Comparison of ENCODE assay signal across 22 cellular contexts in genomic region chr6:157988700-157989063, GRCh38. TPM values are rescaled to one million over a fixed set of nuclear protein-coding genes. Genes with fewer than 3 reads are reported as not detected.
DNase-seq lines count a peak whose midpoint lies in the region; TF ChIP-seq lines count a peak whose summit lies in the region.
"Had no signal": no experiment of that assay in that cellular context is flagged by ENCODE, and none has a peak within 500 bp of the region (broad histone marks: within the 10 kb centered on the region; RNA-seq: fewer than 3 reads in every experiment).

No MANE protein-coding gene starts in this region.

- H3K4me3 ChIP-seq in esophagus muscularis mucosa (no peak overlapping the region), sigmoid colon (no peak overlapping the region), Peyer's patch (no peak overlapping the region)
- H3K4me3 ChIP-seq: tibial nerve had no signal

- no peak for TF ChIP-seq CTCF in HFFc6 (IDR thresholded peaks at IDR 0.05)
- TF ChIP-seq CTCF in esophagus muscularis mucosa (IDR thresholded peaks at IDR 0.05) = no peak
- no peak for TF ChIP-seq CTCF in sigmoid colon (IDR thresholded peaks at IDR 0.05)
- TF ChIP-seq CTCF in Peyer's patch (IDR thresholded peaks at IDR 0.05) = no peak

- H3K36me3 Mint-ChIP-seq in HFFc6 (ENCODE audit: low read depth) = 0 out of 2 replicates have a peak, but pooled peaks cover 4% of the 10 kb centered on the region

- H3K27ac ChIP-seq in esophagus muscularis mucosa (replicated peaks in 1 of 4) = peak overlapping the region; percentile 69 to 78 (median 75)
- peak overlapping the region; percentile 67 to 77 (median 74) for H3K27ac ChIP-seq in sigmoid colon
- H3K27ac ChIP-seq in Peyer's patch = peak overlapping the region in 1 of 4 donors; percentile 16
- H3K27ac ChIP-seq: epithelial cell of prostate, foreskin keratinocyte, tibial nerve had no signal

- H3K9me3 Mint-ChIP-seq in HFFc6 = no peaks in the 10 kb centered on the region
- H3K9me3 Mint-ChIP-seq: activated naive CD8-positive, alpha-beta T cell treated with anti-CD3 and anti-CD28 coated beads, Interleukin-2, amount 10 ng/mL, durations not matched to agents 7 days and 5 days; stimulated activated naive B cell treated with anti-CD40 and anti-IgM and Interleukin-4, amounts not matched to agents 10 μg/mL and 1 μg/mL and 100 μg/mL, for 72 hours had no signal

- TF ChIP-seq EP300 in esophagus muscularis mucosa (IDR thresholded peaks at IDR 0.05) (no peak), sigmoid colon (IDR thresholded peaks at IDR 0.05) (no peak)

- intact Hi-C loops in esophagus muscularis mucosa (cut with DNase I) = no loop called here
- intact Hi-C loops in sigmoid colon (cut with DNase I) = no loop called here

- peak overlapping the region; percentile 18; the same call in 1 of the 2 replicates for H3K27ac Mint-ChIP-seq in HFFc6

- no peaks in the 10 kb centered on the region for H3K27me3 Mint-ChIP-seq in HFFc6 (ENCODE audit: insufficient read depth)
- H3K27me3 Mint-ChIP-seq: activated naive CD8-positive, alpha-beta T cell treated with anti-CD3 and anti-CD28 coated beads, Interleukin-2, amount 10 ng/mL, durations not matched to agents 7 days and 5 days; stimulated activated naive B cell treated with anti-CD40 and anti-IgM and Interleukin-4, amounts not matched to agents 10 μg/mL and 1 μg/mL and 100 μg/mL, for 72 hours had no signal

- H3K36me3 ChIP-seq in esophagus muscularis mucosa (no peaks in the 10 kb centered on the region), sigmoid colon (no peaks in the 10 kb centered on the region), Peyer's patch (no peaks in the 10 kb centered on the region)
- H3K36me3 ChIP-seq: BE2C, tibial nerve had no signal

- peaks cover 59% of the 10 kb centered on the region for H3K4me1 Mint-ChIP-seq in HFFc6 (ENCODE audit: low read depth)

- TF ChIP-seq POLR2A in esophagus muscularis mucosa (IDR thresholded peaks at IDR 0.05; ENCODE audit: low read depth) (no peak), sigmoid colon (IDR thresholded peaks at IDR 0.05) (no peak), Peyer's patch (IDR thresholded peaks at IDR 0.05) (no peak)

- H3K27me3 ChIP-seq in esophagus muscularis mucosa (no peaks in the 10 kb centered on the region), sigmoid colon (no peaks in the 10 kb centered on the region), Peyer's patch (no peaks in the 10 kb centered on the region)
- H3K27me3 ChIP-seq: BE2C, foreskin keratinocyte, tibial nerve had no signal

- H3K4me3 Mint-ChIP-seq in HFFc6 = no peak overlapping the region
- H3K4me3 Mint-ChIP-seq: activated naive CD8-positive, alpha-beta T cell treated with anti-CD3 and anti-CD28 coated beads, Interleukin-2, amount 10 ng/mL, durations not matched to agents 7 days and 5 days had no signal

- peak; percentile 10 for DNase-seq in DMS53 treated with DMSO at 0.1 percent for 48 hours (lab: John Stamatoyannopoulos, UW; ENCODE audit: unreplicated experiment)
- DNase-seq in DMS53 (lab: John Stamatoyannopoulos, UW) = no peak
- no peak for DNase-seq in HFFc6
- no peak for DNase-seq in esophagus muscularis mucosa (ENCODE audit: extremely low spot score)
- peak; percentile 39 for DNase-seq in sigmoid colon
- no peak for DNase-seq in NCI-H1092 (lab: John Stamatoyannopoulos, UW)
- no peak for DNase-seq in Peyer's patch
- DNase-seq in DMS153 treated with DMSO at 0.1 percent for 48 hours (lab: John Stamatoyannopoulos, UW; ENCODE audit: unreplicated experiment) = no peak
- DNase-seq: 8988T; activated CD4-positive, CD25-positive, alpha-beta regulatory T cell treated with anti-CD3 and anti-CD28 coated beads, Interleukin-2, amount 50 U/mL, for 72 hours; activated naive CD8-positive, alpha-beta T cell treated with anti-CD3 and anti-CD28 coated beads, Interleukin-2, amount 10 ng/mL, durations not matched to agents 7 days and 5 days; BE2C; Calu3; dermis blood vessel endothelial cell; foreskin keratinocyte; GDM1; GOT3; NCI-H146; stimulated activated naive B cell treated with anti-CD40 and anti-IgM and Interleukin-4, amounts not matched to agents 10 μg/mL and 1 μg/mL and 100 μg/mL, for 72 hours; T-helper 9 cell had no signal

- 73% methylated on average over 7 of the region's 8 CpGs for WGBS in esophagus muscularis mucosa
- 80 to 88% methylated on average over 8 of the region's 8 CpGs for WGBS in sigmoid colon, 2 donors

- H3K9me3 ChIP-seq in esophagus muscularis mucosa = no peaks in the 10 kb centered on the region
- no peaks in the 10 kb centered on the region for H3K9me3 ChIP-seq in sigmoid colon
- no peaks in the 10 kb centered on the region for H3K9me3 ChIP-seq in Peyer's patch
- H3K9me3 ChIP-seq: BE2C, tibial nerve had no signal

- H3K4me1 ChIP-seq in esophagus muscularis mucosa (peaks cover 21 to 74% (median 69%) of the 10 kb centered on the region in 4 donors), sigmoid colon (peaks cover 0 to 45% (median 42%) of the 10 kb centered on the region in 4 donors), Peyer's patch (peaks cover 5 to 40% (median 10%) of the 10 kb centered on the region in 4 donors)
- H3K4me1 ChIP-seq: foreskin keratinocyte had no signal

RNA-seq across cellular contexts. Expression of gene SYNJ2, which starts 7.0 kb away (rescaled TPM):
- total RNA-seq in HFFc6 (2021; fragmentation: NEBNext Ultra II Directional; extraction: Animal tissue kit (Norgen Biotek cat#: 25700)) = 10 to 100 TPM; 31.8 to 46.4 (median 41.3) TPM
- 10 to 100 TPM; 17.0 to 25.3 (median 25.1) TPM for total RNA-seq in esophagus muscularis mucosa
- 10 to 100 TPM in 3 of 4 donors, 1 to 10 TPM in 1; 8.7 to 22.9 (median 12.3) TPM for total RNA-seq in sigmoid colon
- polyA plus RNA-seq in sigmoid colon = 10 to 100 TPM in 2 of 3 donors, 1 to 10 TPM in 1; 9.6 to 13.4 (median 12.9) TPM
- 10 to 100 TPM; 26.8 to 47.2 (median 34.0) TPM for total RNA-seq in Peyer's patch

Comparison
In these comparisons a context has a peak if more than half of its experiments do, and no peak if none do; other contexts are left out.
1. DNase-seq: peak in DMS53 treated with DMSO at 0.1 percent for 48 hours (single experiment) and sigmoid colon (single experiment); none in DMS53 (single experiment), HFFc6 (single experiment), esophagus muscularis mucosa (single experiment), NCI-H1092 (single experiment), Peyer's patch (0 of 3) and DMS153 treated with DMSO at 0.1 percent for 48 hours (single experiment).